In genomic region chr2:64860321-64860751, GRCh38 we compare ENCODE assay signal across 9 cellular contexts.
DNase-seq lines count a peak whose midpoint lies in the region; ATAC-seq, FAIRE-seq and TF ChIP-seq lines count a peak whose summit lies in the region.
"Had no signal": no experiment of that assay in that cellular context is flagged by ENCODE, and none has a peak within 500 bp of the region (broad histone marks: within the 10 kb centered on the region; RNA-seq: fewer than 3 reads in every experiment).

No MANE protein-coding gene starts in this region.

- H3K27ac ChIP-seq in GM12878 (ENCODE audit: control insufficient read depth, insufficient read depth), result peak overlapping the region; percentile 91
- H3K27ac ChIP-seq in rectal smooth muscle tissue (ENCODE audit: low read depth, low read length), result peak overlapping the region; percentile 90

- ATAC-seq in HG03108 (IDR thresholded peaks at IDR 0.05; ENCODE audit: unreplicated experiment) (peak; percentile 31), GM12878 (peak; percentile 74), T-cell (replicated peaks in 1 of 4) (no peak), HG02623 (IDR thresholded peaks at IDR 0.05; ENCODE audit: unreplicated experiment) (no peak)

- H4K20me1 ChIP-seq in GM12878 (ENCODE audit: control insufficient read depth, insufficient read depth), result no peaks in the 10 kb centered on the region

- peaks cover 9 to 12% of the 10 kb centered on the region in 2 donors for H3K27me3 Mint-ChIP-seq in T-cell

- SMC1A ChIA-PET in GM12878 (lab: Charles Lee; ENCODE audit: uncharacterized antibody, unreplicated experiment), result interaction anchor here (0.6 to 7.6 kb wide), 17 partner anchors 11 to 531 kb away, joined by 3 to 52 read pairs (median 4); partner anchors contain the start of gene AFTPH

- H3K36me3 Mint-ChIP-seq in T-cell, result no peaks in the 10 kb centered on the region
- H3K36me3 Mint-ChIP-seq: activated naive CD8-positive, alpha-beta T cell treated with anti-CD3 and anti-CD28 coated beads, Interleukin-2, amount 10 ng/mL, durations not matched to agents 7 days and 5 days had no signal

- H3K9me3 ChIP-seq in GM12878 (replicated peaks; ENCODE audit: control insufficient read depth, insufficient read depth, low read length), result peaks cover 4% of the 10 kb centered on the region; the same call in 2 of the 3 replicates

- RAD21 ChIA-PET in GM12878 (lab: Charles Lee; ENCODE audit: unreplicated experiment), result interaction anchor here (0.6 to 7.7 kb wide), 10 partner anchors 20 to 341 kb away, joined by 3 to 88 read pairs (median 7); partner anchors contain the start of genes AFTPH and SERTAD2

- H3K27me3 ChIP-seq in GM12878 (replicated peaks in 1 of 2; ENCODE audit: control insufficient read depth in 2 of 2, insufficient read depth in 2 of 2, low read length in 1 of 2), result no peaks in the 10 kb centered on the region
- H3K27me3 ChIP-seq in rectal smooth muscle tissue (ENCODE audit: control insufficient read depth, insufficient read depth, low read length), result no peaks in the 10 kb centered on the region

- TF ChIP-seq POLR2A in GM12878 (IDR thresholded peaks at IDR 0.05; ENCODE audit: low read depth, low read length) (no peak), erythroblast (IDR thresholded peaks at IDR 0.05; ENCODE audit: low read length) (no peak)

- no peak overlapping the region for H3K27ac Mint-ChIP-seq in T-cell
- H3K27ac Mint-ChIP-seq: activated naive CD8-positive, alpha-beta T cell treated with anti-CD3 and anti-CD28 coated beads, Interleukin-2, amount 10 ng/mL, durations not matched to agents 7 days and 5 days had no signal

- TF ChIP-seq RAD21 in GM12878 (IDR thresholded peaks at IDR 0.05; ENCODE audit: insufficient read depth, low read depth, low read length), result no peak

- peaks cover 2% of the 10 kb centered on the region; the same call in 1 of the 2 replicates for H3K79me2 ChIP-seq in GM12878 (ENCODE audit: control insufficient read depth, insufficient read depth, low read length)

- CTCF ChIA-PET in GM12878 (lab: Yijun Ruan, JAX) (interaction anchor here (0.7 to 2.6 kb wide), 11 partner anchors 13 to 530 kb away, joined by 3 to 9 read pairs (median 4); no protein-coding TSS in a partner anchor), T-cell (lab: Charles Lee) (interaction anchor here (0.5 to 1.7 kb wide), 3 partner anchors 15 to 273 kb away, joined by 3 to 7 read pairs (median 6); no protein-coding TSS in a partner anchor)

- 2% methylated on average over 9 of the region's 9 CpGs for WGBS in GM12878 (ENCODE audit: insufficient coverage, insufficient replicate concordance, low lambda C conversion rate, missing lambda C conversion rate)

- POLR2A ChIA-PET in GM12878 (lab: Charles Lee) (interaction anchor here (0.8 to 1.7 kb wide), 5 partner anchors 18 to 136 kb away, joined by 3 to 5 read pairs (median 3); no protein-coding TSS in a partner anchor), T-cell (lab: Charles Lee) (no interaction called here)

- intact Hi-C loops in GM12878 (cut with micrococcal nuclease; ENCODE audit: unreplicated experiment), result loop anchor here (2.0 to 5.0 kb wide), 3 partner anchors 110 to 253 kb away; no protein-coding TSS in a partner anchor

- no peaks in the 10 kb centered on the region for H3K9me3 Mint-ChIP-seq in T-cell
- H3K9me3 Mint-ChIP-seq: activated naive CD8-positive, alpha-beta T cell treated with anti-CD3 and anti-CD28 coated beads, Interleukin-2, amount 10 ng/mL, durations not matched to agents 7 days and 5 days had no signal

- H3K36me3 ChIP-seq in GM12878 (ENCODE audit: control insufficient read depth in 2 of 2, insufficient read depth in 2 of 2, low read length in 1 of 2), result no peaks in the 10 kb centered on the region
- no peaks in the 10 kb centered on the region for H3K36me3 ChIP-seq in rectal smooth muscle tissue (ENCODE audit: control insufficient read depth, insufficient read depth, low read length)

- peak overlapping the region; percentile 66 for H2AFZ ChIP-seq in GM12878 (ENCODE audit: control insufficient read depth, low read depth, low read length)

- peak; percentile 88 for FAIRE-seq in GM12878 (lab: Jason Lieb, UNC)

- H3K4me1 Mint-ChIP-seq in T-cell, result peaks cover 3 to 8% (median 4%) of the 10 kb centered on the region in 3 donors

- H3K4me3 ChIP-seq in GM12878, result peak overlapping the region; percentile 65
- H3K4me3 ChIP-seq in rectal smooth muscle tissue (ENCODE audit: low read length), result no peak overlapping the region

- peaks cover 57% of the 10 kb centered on the region for H3K4me1 ChIP-seq in GM12878 (ENCODE audit: control insufficient read depth, insufficient read depth, low read length)
- peaks cover 26% of the 10 kb centered on the region for H3K4me1 ChIP-seq in rectal smooth muscle tissue (ENCODE audit: control insufficient read depth, insufficient read depth, low read length)

- DNase-seq in GM13977 (ENCODE audit: low spot score), result peak; percentile 77
- DNase-seq in GM12878 (ENCODE audit: low read depth, low spot score), result no peak
- no peak for DNase-seq in LoVo (ENCODE audit: low spot score)
- DNase-seq in erythroblast (lab: John Stamatoyannopoulos, UW), result no peak
- no peak for DNase-seq in T-cell

- no TSS peak for BruUV-seq in GM12878 (replicated peaks; lab: Mats Ljungman, UMichigan)

- H3K9ac ChIP-seq in GM12878 (ENCODE audit: control insufficient read depth, insufficient read depth, low read length) (peak overlapping the region; percentile 52), rectal smooth muscle tissue (ENCODE audit: low read length) (peak overlapping the region; percentile 16)

- in situ Hi-C loops in GM13977 (cut with MboI; ENCODE audit: low pct_unique_long_range_greater_than_20kb, low sequenced_read_pairs, unreplicated experiment), result loop anchor here (10.0 to 25.0 kb wide), 4 partner anchors 216 to 523 kb away; partner anchors contain the start of gene AFTPH
- in situ Hi-C loops in GM12878 (cut with MboI), result loop anchor here (5.0 to 10.0 kb wide), 4 partner anchors 218 to 528 kb away; partner anchors contain the start of gene AFTPH

- H3K4me2 ChIP-seq in GM12878 (ENCODE audit: control insufficient read depth, insufficient read depth), result peak overlapping the region; percentile 98

- TF ChIP-seq EP300 in GM12878 (IDR thresholded peaks at IDR 0.05; ENCODE audit: borderline replicate concordance in 1 of 2, control insufficient read depth in 1 of 2, low read depth in 2 of 2, low read length in 2 of 2), result no peak

- H3K4me3 Mint-ChIP-seq in T-cell, result no peak overlapping the region
- H3K4me3 Mint-ChIP-seq: activated naive CD8-positive, alpha-beta T cell treated with anti-CD3 and anti-CD28 coated beads, Interleukin-2, amount 10 ng/mL, durations not matched to agents 7 days and 5 days had no signal

- TF ChIP-seq CTCF in GM13977 (IDR thresholded peaks at IDR 0.05; ENCODE audit: extremely low read depth, insufficient read depth, missing control alignments) (no peak), GM12878 (IDR thresholded peaks at IDR 0.05 in 2 of 3, conservative IDR thresholded peaks at IDR 0.05 in 1 of 3; ENCODE audit: control insufficient read depth in 2 of 3, extremely low read depth in 1 of 3, insufficient read depth in 1 of 3, low read depth in 3 of 3, low read length in 3 of 3) (no peak)

TF ChIP-seq in GM12878, 131 proteins besides CTCF, POLR2A, EP300 and RAD21 (continues in another document):
- TF ChIP-seq MTA2 (IDR thresholded peaks at IDR 0.05; ENCODE audit: low read depth) (peak; percentile 31; the same call in 1 of the 2 replicates), NBN (IDR thresholded peaks at IDR 0.05) (peak; percentile 76), TCF3 (IDR thresholded peaks at IDR 0.05; ENCODE audit: borderline replicate concordance, insufficient read depth, low read depth, low read length) (0 out of 2 replicates have a peak, but pooled peaks have one; percentile 9), YY1 (IDR thresholded peaks at IDR 0.05; ENCODE audit: low read depth, low read length) (0 out of 2 replicates have a peak, but pooled peaks have one; percentile 22), TCF12 (IDR thresholded peaks at IDR 0.05; ENCODE audit: low read depth, low read length) (0 out of 2 replicates have a peak, but pooled peaks have one; percentile 43), MTA3 (IDR thresholded peaks at IDR 0.05; ENCODE audit: borderline replicate concordance, low read length) (peak; percentile 48; the same call in 1 of the 2 replicates), CHD4 (IDR thresholded peaks at IDR 0.05) (no peak)
- TF ChIP-seq, protein P1, sequence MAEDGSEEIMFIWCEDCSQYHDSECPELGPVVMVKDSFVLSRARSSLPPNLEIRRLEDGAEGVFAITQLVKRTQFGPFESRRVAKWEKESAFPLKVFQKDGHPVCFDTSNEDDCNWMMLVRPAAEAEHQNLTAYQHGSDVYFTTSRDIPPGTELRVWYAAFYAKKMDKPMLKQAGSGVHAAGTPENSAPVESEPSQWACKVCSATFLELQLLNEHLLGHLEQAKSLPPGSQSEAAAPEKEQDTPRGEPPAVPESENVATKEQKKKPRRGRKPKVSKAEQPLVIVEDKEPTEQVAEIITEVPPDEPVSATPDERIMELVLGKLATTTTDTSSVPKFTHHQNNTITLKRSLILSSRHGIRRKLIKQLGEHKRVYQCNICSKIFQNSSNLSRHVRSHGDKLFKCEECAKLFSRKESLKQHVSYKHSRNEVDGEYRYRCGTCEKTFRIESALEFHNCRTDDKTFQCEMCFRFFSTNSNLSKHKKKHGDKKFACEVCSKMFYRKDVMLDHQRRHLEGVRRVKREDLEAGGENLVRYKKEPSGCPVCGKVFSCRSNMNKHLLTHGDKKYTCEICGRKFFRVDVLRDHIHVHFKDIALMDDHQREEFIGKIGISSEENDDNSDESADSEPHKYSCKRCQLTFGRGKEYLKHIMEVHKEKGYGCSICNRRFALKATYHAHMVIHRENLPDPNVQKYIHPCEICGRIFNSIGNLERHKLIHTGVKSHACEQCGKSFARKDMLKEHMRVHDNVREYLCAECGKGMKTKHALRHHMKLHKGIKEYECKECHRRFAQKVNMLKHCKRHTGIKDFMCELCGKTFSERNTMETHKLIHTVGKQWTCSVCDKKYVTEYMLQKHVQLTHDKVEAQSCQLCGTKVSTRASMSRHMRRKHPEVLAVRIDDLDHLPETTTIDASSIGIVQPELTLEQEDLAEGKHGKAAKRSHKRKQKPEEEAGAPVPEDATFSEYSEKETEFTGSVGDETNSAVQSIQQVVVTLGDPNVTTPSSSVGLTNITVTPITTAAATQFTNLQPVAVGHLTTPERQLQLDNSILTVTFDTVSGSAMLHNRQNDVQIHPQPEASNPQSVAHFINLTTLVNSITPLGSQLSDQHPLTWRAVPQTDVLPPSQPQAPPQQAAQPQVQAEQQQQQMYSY (CRISPR knock-in tag; IDR thresholded peaks at IDR 0.05), result no peak

Comparison
In these comparisons a context has a peak if more than half of its experiments do, and no peak if none do; other contexts are left out.
1. ATAC-seq: peak in HG03108 (single experiment) and GM12878 (single experiment); none in T-cell (0 of 4) and HG02623 (single experiment).